8 cellular contexts compared by ENCODE assay signal in the genomic region with DNA sequence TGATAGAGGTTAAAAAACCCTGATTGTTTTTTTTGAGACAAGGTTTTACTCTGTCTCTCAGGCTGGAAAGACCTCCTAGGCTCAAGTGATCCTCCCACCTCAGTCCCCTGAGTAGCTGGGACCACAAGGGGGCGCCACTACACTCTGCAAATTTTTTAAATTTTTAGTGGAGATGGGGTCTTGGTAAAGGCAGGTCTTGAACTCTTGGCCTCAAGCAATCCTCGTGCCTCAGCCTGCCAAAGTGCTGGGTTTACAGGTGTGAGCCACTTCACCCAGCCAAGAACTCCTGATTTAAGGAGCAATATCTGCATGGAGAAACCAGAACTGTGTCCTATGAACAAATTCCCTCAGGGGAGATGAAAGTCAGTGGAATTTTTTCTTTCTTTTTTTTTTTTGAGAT. TPM values are rescaled to one million over a fixed set of nuclear protein-coding genes. Genes with fewer than 3 reads are reported as not detected.
DNase-seq lines count a peak whose midpoint lies in the region; ATAC-seq and TF ChIP-seq lines count a peak whose summit lies in the region.

No MANE protein-coding gene starts in this region.

- DNase-seq in GM12864 (ENCODE audit: low read depth) (no peak), NCI-H1105 treated with DMSO at 0.1 percent for 48 hours (lab: John Stamatoyannopoulos, UW) (peak; percentile 38), midbrain (lab: John Stamatoyannopoulos, UW) (peak; percentile 5), stomach (peak; percentile 50), Ammon's horn (ENCODE audit: low spot score) (no peak)
- DNase-seq in activated CD4-positive, CD25-positive, alpha-beta regulatory T cell treated with anti-CD3 and anti-CD28 coated beads, Interleukin-2, amount 50 U/mL, for 16 hours (ENCODE audit: low read depth, low spot score): peak; percentile 36
- DNase-seq in central memory CD4-positive, alpha-beta T cell: peak; percentile 41

- H3K27me3 ChIP-seq in stomach: no peaks in the 10 kb centered on the region

- intact Hi-C loops in stomach (cut with DNase I; ENCODE audit: low total_unique reads): no loop called here

- no peak overlapping the region for H3K27ac ChIP-seq in stomach

- H3K4me3 ChIP-seq in GM12864 (ENCODE audit: low read depth, low read length) (no peak overlapping the region), stomach (no peak overlapping the region)

- H3K36me3 ChIP-seq in stomach: no peaks in the 10 kb centered on the region

- H3K4me1 ChIP-seq in stomach: no peaks in the 10 kb centered on the region

- no peak for TF ChIP-seq EP300 in stomach (IDR thresholded peaks at IDR 0.05)

- no peaks in the 10 kb centered on the region for H3K9me3 ChIP-seq in stomach

- TF ChIP-seq CTCF in GM12864 (IDR thresholded peaks at IDR 0.05; ENCODE audit: low read depth, low read length, missing control alignments) (peak; percentile 75), stomach (IDR thresholded peaks at IDR 0.05) (peak in 5 of 7 experiments; percentile 11 to 71 (median 49))

- TF ChIP-seq POLR2A in stomach (IDR thresholded peaks at IDR 0.05): no peak

- no peak for ATAC-seq in GM21447 (IDR thresholded peaks at IDR 0.05; ENCODE audit: unreplicated experiment)

- WGBS in stomach, 5 donors: 2 to 10% (median 8%) methylated on average over 2 of the region's 2 CpGs

RNA-seq across cellular contexts. Expression of a gene that starts 7.3 kb away (rescaled TPM):
- 10 to 100 TPM; 16.4 to 49.0 (median 29.5) TPM for total RNA-seq in stomach
- 1 to 10 TPM; 5.8 to 9.0 (median 7.9) TPM for polyA plus RNA-seq in stomach

RNA-seq across cellular contexts. Expression of a gene that starts 11.9 kb away (rescaled TPM):
- total RNA-seq in stomach: 10 to 100 TPM in 1 of 5 donors, 1 to 10 TPM in 3, under 1 TPM in 1; 0.29 to 14.1 (median 5.8) TPM
- polyA plus RNA-seq in stomach: 10 to 100 TPM in 2 of 3 donors, 1 to 10 TPM in 1; 8.6 to 11.9 (median 10.5) TPM

Comparison
In these comparisons a context has a peak if more than half of its experiments do, and no peak if none do; other contexts are left out.
1. DNase-seq: peak in NCI-H1105 treated with DMSO at 0.1 percent for 48 hours (single experiment), activated CD4-positive, CD25-positive, alpha-beta regulatory T cell treated with anti-CD3 and anti-CD28 coated beads, Interleukin-2, amount 50 U/mL, for 16 hours (single experiment), central memory CD4-positive, alpha-beta T cell (single experiment), midbrain (single experiment) and stomach (single experiment); none in GM12864 (single experiment) and Ammon's horn (single experiment).